ENCODE assay signal across 10 cellular contexts in the genomic region with DNA sequence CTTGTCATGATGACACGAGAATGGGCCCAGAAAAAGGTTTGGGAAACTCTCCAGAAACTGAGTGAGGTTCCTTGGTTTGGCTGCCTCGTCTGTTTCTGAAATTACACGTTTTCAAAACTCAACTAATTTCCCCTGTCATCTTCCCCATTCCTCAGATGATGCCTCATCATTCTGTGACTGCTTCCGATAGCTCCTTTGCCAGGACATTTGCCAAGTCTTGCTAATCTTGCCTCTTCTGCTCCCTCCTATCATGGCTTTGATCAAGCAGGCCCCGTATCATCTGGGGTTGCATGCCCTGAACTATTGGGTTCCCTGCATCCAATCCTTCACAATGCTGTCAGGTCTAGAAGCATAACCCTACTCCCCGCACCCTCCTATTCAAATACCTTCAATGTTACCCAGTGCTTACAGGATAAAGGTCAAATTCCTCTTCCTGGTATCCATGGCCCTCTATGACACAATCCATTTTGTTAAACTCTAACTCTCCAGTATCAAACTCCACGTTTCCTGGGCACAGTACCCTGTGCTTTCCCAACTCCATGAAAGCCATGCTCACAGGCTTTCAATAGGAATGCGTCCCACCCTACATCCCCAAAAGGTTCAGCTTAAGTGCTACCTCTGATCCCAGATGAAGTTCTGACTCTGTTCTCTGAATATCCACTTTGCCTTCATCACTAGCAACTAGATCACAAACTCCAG. TPM values are rescaled to one million over a fixed set of nuclear protein-coding genes. Genes with fewer than 3 reads are reported as not detected.
DNase-seq lines count a peak whose midpoint lies in the region; TF ChIP-seq lines count a peak whose summit lies in the region.
"Had no signal": no experiment of that assay in that cellular context is flagged by ENCODE, and none has a peak within 500 bp of the region (broad histone marks: within the 10 kb centered on the region; RNA-seq: fewer than 3 reads in every experiment).

No MANE protein-coding gene starts in this region.

- DNase-seq in AG10803 (ENCODE audit: low read depth) (peak; percentile 89), NCI-H226 (peak; percentile 94), endothelial cell (ENCODE audit: low spot score) (no peak), mesothelial cell of epicardium (ENCODE audit: low spot score in 2 of 2, unreplicated experiment in 2 of 2) (no peak), Karpas-422 (no peak), tibial artery (no peak), GM10266 (ENCODE audit: extremely low spot score) (no peak), coronary artery (ENCODE audit: low spot score) (no peak)
- DNase-seq: NCI-H1694 had no signal

- TF ChIP-seq CTCF in AG10803 (conservative IDR thresholded peaks at IDR 0.05; ENCODE audit: low read length), result no peak
- no peak for TF ChIP-seq CTCF in endothelial cell (IDR thresholded peaks at IDR 0.05; ENCODE audit: unreplicated experiment)
- no peak for TF ChIP-seq CTCF in mesothelial cell of epicardium (IDR thresholded peaks at IDR 0.05; ENCODE audit: unreplicated experiment)
- no peak for TF ChIP-seq CTCF in tibial artery (IDR thresholded peaks at IDR 0.05)
- no peak for TF ChIP-seq CTCF in GM10266 (IDR thresholded peaks at IDR 0.05; ENCODE audit: control insufficient read depth, insufficient read depth, low read depth, missing control alignments)
- no peak for TF ChIP-seq CTCF in coronary artery (IDR thresholded peaks at IDR 0.05)

- intact Hi-C loops in tibial artery (cut with DNase I; ENCODE audit: low total_unique reads), result no loop called here

- H3K4me2 ChIP-seq in Karpas-422 (ENCODE audit: low read depth, low read length, poor library complexity, severe bottlenecking), result no peak overlapping the region

- H3K9me3 Mint-ChIP-seq in endothelial cell (ENCODE audit: unreplicated experiment) (no peaks in the 10 kb centered on the region), mesothelial cell of epicardium (no peaks in the 10 kb centered on the region)

- H3K36me3 ChIP-seq in Karpas-422 (ENCODE audit: insufficient read depth, low read length) (peaks cover 40% of the 10 kb centered on the region), tibial artery (peaks cover 46 to 78% (median 75%) of the 10 kb centered on the region in 3 donors)

- H3K27me3 Mint-ChIP-seq in endothelial cell (ENCODE audit: unreplicated experiment), result peaks cover 6% of the 10 kb centered on the region
- no peaks in the 10 kb centered on the region for H3K27me3 Mint-ChIP-seq in mesothelial cell of epicardium (ENCODE audit: low read depth)

- H3K4me1 Mint-ChIP-seq in endothelial cell (ENCODE audit: unreplicated experiment), result no peaks in the 10 kb centered on the region
- peaks cover 8% of the 10 kb centered on the region for H3K4me1 Mint-ChIP-seq in mesothelial cell of epicardium

- H3K4me1 ChIP-seq in Karpas-422 (ENCODE audit: low read length) (0 out of 2 replicates have a peak, but pooled peaks cover 2% of the 10 kb centered on the region), tibial artery (no peaks in the 10 kb centered on the region)

- H3K27ac Mint-ChIP-seq in endothelial cell (ENCODE audit: unreplicated experiment) (peak overlapping the region; percentile 65), mesothelial cell of epicardium (peak overlapping the region; percentile 77)

- H2AFZ ChIP-seq in Karpas-422 (ENCODE audit: low read length), result no peak overlapping the region

- H3K4me3 ChIP-seq in AG10803 (ENCODE audit: low read length) (no peak overlapping the region), Karpas-422 (ENCODE audit: low read length) (no peak overlapping the region), tibial artery (no peak overlapping the region), coronary artery (no peak overlapping the region)
- H3K4me3 ChIP-seq: esophagus muscularis mucosa had no signal

- H4K20me1 ChIP-seq in Karpas-422 (ENCODE audit: insufficient read depth, low read depth, low read length), result peaks cover 6% of the 10 kb centered on the region; the same call in 1 of the 2 replicates

- no peak overlapping the region for H3K9ac ChIP-seq in Karpas-422 (ENCODE audit: low read length)

- no peaks in the 10 kb centered on the region for H3K9me2 ChIP-seq in Karpas-422 (replicated peaks; ENCODE audit: insufficient read depth, low read length)

- H3K9me3 ChIP-seq in Karpas-422 (ENCODE audit: low read length) (no peaks in the 10 kb centered on the region), tibial artery (no peaks in the 10 kb centered on the region)
- H3K9me3 ChIP-seq: esophagus muscularis mucosa had no signal

- H3K27me3 ChIP-seq in Karpas-422 (ENCODE audit: low read length) (no peaks in the 10 kb centered on the region), tibial artery (no peaks in the 10 kb centered on the region)
- H3K27me3 ChIP-seq: esophagus muscularis mucosa had no signal

- H3K36me3 Mint-ChIP-seq in endothelial cell (ENCODE audit: low read depth, unreplicated experiment), result peaks cover 50% of the 10 kb centered on the region
- H3K36me3 Mint-ChIP-seq in mesothelial cell of epicardium, result peaks cover 62% of the 10 kb centered on the region

- H3K27ac ChIP-seq in Karpas-422 (ENCODE audit: low read length), result no peak overlapping the region
- no peak overlapping the region for H3K27ac ChIP-seq in tibial artery
- no peak overlapping the region for H3K27ac ChIP-seq in coronary artery

- no peaks in the 10 kb centered on the region for H3K79me2 ChIP-seq in Karpas-422 (ENCODE audit: low read length)

- no peak overlapping the region for H3K4me3 Mint-ChIP-seq in endothelial cell (ENCODE audit: unreplicated experiment)
- H3K4me3 Mint-ChIP-seq in mesothelial cell of epicardium, result no peak overlapping the region

RNA-seq across cellular contexts. Expression of gene TMEM200B, which starts 22.2 kb away (rescaled TPM):
- total RNA-seq in endothelial cell (ENCODE audit: unreplicated experiment) (0.95 TPM), mesothelial cell of epicardium (28.3 to 31.0 TPM (median 29.1 TPM) in 3 replicates)
- total RNA-seq in Karpas-422 (2014; rRNA removed; shearing (Covaris generic); ENCODE audit: low replicate concordance), result not detected in 2 replicates

RNA-seq across cellular contexts. Expression of gene SRSF4, which starts 35.8 kb away (rescaled TPM):
- 68.6 TPM for total RNA-seq in endothelial cell (ENCODE audit: unreplicated experiment)
- total RNA-seq in mesothelial cell of epicardium, result 103 to 107 TPM (median 105 TPM) in 3 replicates
- 31.7 and 40.1 TPM in 2 replicates for total RNA-seq in Karpas-422 (2014; rRNA removed; shearing (Covaris generic); ENCODE audit: low replicate concordance)

Comparison
In these comparisons a context has a peak if more than half of its experiments do, and no peak if none do; other contexts are left out.
1. DNase-seq: peak in AG10803 (single experiment) and NCI-H226 (single experiment); none in endothelial cell (single experiment), mesothelial cell of epicardium (0 of 2), Karpas-422 (single experiment), tibial artery (0 of 2), GM10266 (single experiment) and coronary artery (single experiment).
2. RNA of gene TMEM200B, which starts 22.2 kb away (total RNA-seq): 28.3 to 31.0 TPM in mesothelial cell of epicardium; 0.95 TPM in endothelial cell (single experiment) and not detected in Karpas-422; every median in the first group is over 10 times any median in the second.